Comparison of ENCODE assay signal across 1 cellular context in the genomic region with DNA sequence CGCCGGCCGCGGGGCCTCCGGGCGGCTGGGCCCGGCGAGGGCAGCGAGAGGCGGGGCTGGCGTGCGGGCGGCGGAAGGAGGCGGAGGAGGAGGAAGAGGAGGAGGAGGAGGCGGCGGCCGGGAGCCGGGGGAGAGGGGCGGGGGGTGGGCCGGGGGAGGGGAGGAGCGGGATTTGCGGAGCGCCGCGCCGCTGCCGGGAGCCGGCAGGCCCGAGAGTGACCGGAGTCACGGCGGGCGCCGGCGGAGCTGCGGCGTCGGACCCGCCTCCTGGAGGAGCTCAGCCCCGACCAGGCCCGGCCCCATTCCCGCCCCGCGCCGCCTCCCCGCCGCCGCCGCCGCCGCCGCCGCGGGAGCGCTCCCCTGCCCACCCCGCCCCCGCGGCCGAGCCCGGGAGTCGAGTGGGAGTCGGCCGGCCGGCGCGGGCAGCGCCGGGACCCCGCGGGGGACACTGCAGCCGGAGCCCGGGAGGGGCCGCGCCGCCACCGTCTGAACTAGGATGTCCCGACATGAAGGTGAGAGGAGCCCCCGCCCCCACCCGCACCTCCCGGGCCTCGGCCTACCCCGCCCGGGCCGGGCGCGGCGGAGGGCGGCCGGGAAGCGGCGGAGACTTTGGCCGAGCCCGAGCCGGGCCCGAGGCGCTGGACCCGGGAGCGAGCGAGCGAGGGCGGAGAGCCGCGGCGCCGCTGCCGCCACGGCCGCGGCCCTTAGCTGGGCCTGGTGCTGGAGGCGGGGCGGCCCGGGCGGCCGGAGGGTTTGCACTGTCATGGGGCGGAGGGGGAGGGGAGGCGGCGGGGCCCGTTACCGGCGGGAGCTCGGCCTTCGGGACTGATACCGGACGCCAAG.
TF ChIP-seq lines count a peak whose summit lies in the region.

Gene KCMF1, plus strand, starts transcription at position 206 of the 843 bp plus-strand sequence. Its CDS starts 291 bp downstream, at position 497.

TF ChIP-seq in K562, 482 proteins besides CTCF, POLR2A, EP300 and RAD21 (continued from another document and continues in another):
- peak; percentile 94 for TF ChIP-seq VEZF1 (CRISPR knock-in tag; IDR thresholded peaks at IDR 0.05)
- TF ChIP-seq YY1 (IDR thresholded peaks at IDR 0.05; ENCODE audit: borderline replicate concordance in 1 of 3, control insufficient read depth in 1 of 3, extremely low read depth in 1 of 3, insufficient read depth in 3 of 3, insufficient read length in 1 of 3, insufficient replicate concordance in 2 of 3, low read depth in 1 of 3, low read length in 2 of 3) = peak in 2 of 3 experiments; percentile 41 to 61
- TF ChIP-seq POLR2G (IDR thresholded peaks at IDR 0.05; ENCODE audit: low read depth, low read length) = peak; percentile 66
- TF ChIP-seq KDM5B (IDR thresholded peaks at IDR 0.05; ENCODE audit: insufficient replicate concordance, low read depth, low read length) = peak; percentile 46
- TF ChIP-seq TBP (optimal IDR thresholded peaks at IDR 0.05; ENCODE audit: low read depth, low read length) = peak; percentile 11
- TF ChIP-seq, protein P1, sequence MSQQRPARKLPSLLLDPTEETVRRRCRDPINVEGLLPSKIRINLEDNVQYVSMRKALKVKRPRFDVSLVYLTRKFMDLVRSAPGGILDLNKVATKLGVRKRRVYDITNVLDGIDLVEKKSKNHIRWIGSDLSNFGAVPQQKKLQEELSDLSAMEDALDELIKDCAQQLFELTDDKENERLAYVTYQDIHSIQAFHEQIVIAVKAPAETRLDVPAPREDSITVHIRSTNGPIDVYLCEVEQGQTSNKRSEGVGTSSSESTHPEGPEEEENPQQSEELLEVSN (IDR thresholded peaks at IDR 0.05; ENCODE audit: borderline replicate concordance in 1 of 2, extremely low read depth in 1 of 2, insufficient read depth in 1 of 2, insufficient read length in 1 of 2, low read depth in 1 of 2, low read length in 1 of 2, poor library complexity in 1 of 2, severe bottlenecking in 1 of 2) = peak in 1 of 2 experiments; percentile 25
- peak; percentile 63; the same call in 1 of the 2 replicates for TF ChIP-seq ZBTB7A (IDR thresholded peaks at IDR 0.05; ENCODE audit: borderline replicate concordance, control insufficient read depth, low read depth, low read length)
- TF ChIP-seq ILF3 (IDR thresholded peaks at IDR 0.05; ENCODE audit: borderline replicate concordance) = no peak
- no peak for TF ChIP-seq ETV6 (IDR thresholded peaks at IDR 0.05; ENCODE audit: borderline replicate concordance in 1 of 2, low read depth in 2 of 2, low read length in 1 of 2)
- TF ChIP-seq ETV6 (CRISPR knock-in tag; IDR thresholded peaks at IDR 0.05; ENCODE audit: borderline replicate concordance) = no peak
- TF ChIP-seq MTF1 (CRISPR knock-in tag; IDR thresholded peaks at IDR 0.05; ENCODE audit: borderline replicate concordance) = no peak
- TF ChIP-seq KLF6 (CRISPR knock-in tag; IDR thresholded peaks at IDR 0.05; ENCODE audit: borderline replicate concordance) = no peak
- 0 out of 2 replicates have a peak, but pooled peaks have one; percentile 15 for TF ChIP-seq EGR1 (conservative IDR thresholded peaks at IDR 0.05)
- TF ChIP-seq STAT6 (CRISPR knock-in tag; IDR thresholded peaks at IDR 0.05) = no peak
- no peak for TF ChIP-seq NR2C2 (CRISPR knock-in tag; IDR thresholded peaks at IDR 0.05)
- peak; percentile 49; the same call in 1 of the 2 replicates for TF ChIP-seq NR2C2 (tag; IDR thresholded peaks at IDR 0.05)
- TF ChIP-seq, protein P2, sequence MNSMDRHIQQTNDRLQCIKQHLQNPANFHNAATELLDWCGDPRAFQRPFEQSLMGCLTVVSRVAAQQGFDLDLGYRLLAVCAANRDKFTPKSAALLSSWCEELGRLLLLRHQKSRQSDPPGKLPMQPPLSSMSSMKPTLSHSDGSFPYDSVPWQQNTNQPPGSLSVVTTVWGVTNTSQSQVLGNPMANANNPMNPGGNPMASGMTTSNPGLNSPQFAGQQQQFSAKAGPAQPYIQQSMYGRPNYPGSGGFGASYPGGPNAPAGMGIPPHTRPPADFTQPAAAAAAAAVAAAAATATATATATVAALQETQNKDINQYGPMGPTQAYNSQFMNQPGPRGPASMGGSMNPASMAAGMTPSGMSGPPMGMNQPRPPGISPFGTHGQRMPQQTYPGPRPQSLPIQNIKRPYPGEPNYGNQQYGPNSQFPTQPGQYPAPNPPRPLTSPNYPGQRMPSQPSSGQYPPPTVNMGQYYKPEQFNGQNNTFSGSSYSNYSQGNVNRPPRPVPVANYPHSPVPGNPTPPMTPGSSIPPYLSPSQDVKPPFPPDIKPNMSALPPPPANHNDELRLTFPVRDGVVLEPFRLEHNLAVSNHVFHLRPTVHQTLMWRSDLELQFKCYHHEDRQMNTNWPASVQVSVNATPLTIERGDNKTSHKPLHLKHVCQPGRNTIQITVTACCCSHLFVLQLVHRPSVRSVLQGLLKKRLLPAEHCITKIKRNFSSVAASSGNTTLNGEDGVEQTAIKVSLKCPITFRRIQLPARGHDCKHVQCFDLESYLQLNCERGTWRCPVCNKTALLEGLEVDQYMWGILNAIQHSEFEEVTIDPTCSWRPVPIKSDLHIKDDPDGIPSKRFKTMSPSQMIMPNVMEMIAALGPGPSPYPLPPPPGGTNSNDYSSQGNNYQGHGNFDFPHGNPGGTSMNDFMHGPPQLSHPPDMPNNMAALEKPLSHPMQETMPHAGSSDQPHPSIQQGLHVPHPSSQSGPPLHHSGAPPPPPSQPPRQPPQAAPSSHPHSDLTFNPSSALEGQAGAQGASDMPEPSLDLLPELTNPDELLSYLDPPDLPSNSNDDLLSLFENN (IDR thresholded peaks at IDR 0.05; ENCODE audit: low read depth in 2 of 2, low read length in 2 of 2) = no peak
- TF ChIP-seq SP2 (IDR thresholded peaks at IDR 0.05; ENCODE audit: extremely low read depth, low read depth, low read length, poor library complexity, severe bottlenecking) = no peak
- TF ChIP-seq PURB (CRISPR knock-in tag; IDR thresholded peaks at IDR 0.05; ENCODE audit: low read depth) = no peak
- TF ChIP-seq CXXC5 (CRISPR knock-in tag; IDR thresholded peaks at IDR 0.05) = peak; percentile 54; the same call in 1 of the 2 replicates
- no peak for TF ChIP-seq NCOA6 (IDR thresholded peaks at IDR 0.05)
- peak; percentile 45; the same call in 1 of the 2 replicates for TF ChIP-seq SMAD4 (CRISPR knock-in tag; conservative IDR thresholded peaks at IDR 0.05)
- TF ChIP-seq MTA1 (IDR thresholded peaks at IDR 0.05; ENCODE audit: borderline replicate concordance) = no peak
- no peak for TF ChIP-seq HDAC6 (IDR thresholded peaks at IDR 0.05; ENCODE audit: low read depth, low read length)
- TF ChIP-seq TAF1 (IDR thresholded peaks at IDR 0.05; ENCODE audit: control insufficient read depth, extremely low read depth, insufficient read depth, low read length, severe bottlenecking) = peak; percentile 48
- no peak for TF ChIP-seq EP400 (IDR thresholded peaks at IDR 0.05)
- no peak for TF ChIP-seq ZNF583 (CRISPR knock-in tag; IDR thresholded peaks at IDR 0.05)
- TF ChIP-seq RBFOX2 (IDR thresholded peaks at IDR 0.05; ENCODE audit: low read depth, low read length) = peak; percentile 40
- TF ChIP-seq, protein P3, sequence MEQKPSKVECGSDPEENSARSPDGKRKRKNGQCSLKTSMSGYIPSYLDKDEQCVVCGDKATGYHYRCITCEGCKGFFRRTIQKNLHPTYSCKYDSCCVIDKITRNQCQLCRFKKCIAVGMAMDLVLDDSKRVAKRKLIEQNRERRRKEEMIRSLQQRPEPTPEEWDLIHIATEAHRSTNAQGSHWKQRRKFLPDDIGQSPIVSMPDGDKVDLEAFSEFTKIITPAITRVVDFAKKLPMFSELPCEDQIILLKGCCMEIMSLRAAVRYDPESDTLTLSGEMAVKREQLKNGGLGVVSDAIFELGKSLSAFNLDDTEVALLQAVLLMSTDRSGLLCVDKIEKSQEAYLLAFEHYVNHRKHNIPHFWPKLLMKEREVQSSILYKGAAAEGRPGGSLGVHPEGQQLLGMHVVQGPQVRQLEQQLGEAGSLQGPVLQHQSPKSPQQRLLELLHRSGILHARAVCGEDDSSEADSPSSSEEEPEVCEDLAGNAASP (IDR thresholded peaks at IDR 0.05) = no peak
- TF ChIP-seq ZNF766 (CRISPR knock-in tag; conservative IDR thresholded peaks at IDR 0.05) = peak; percentile 57; the same call in 1 of the 2 replicates
- TF ChIP-seq BHLHE40 (IDR thresholded peaks at IDR 0.05; ENCODE audit: low read length) = no peak
- TF ChIP-seq MYC (IDR thresholded peaks at IDR 0.05; ENCODE audit: low read depth, low read length) = 0 out of 2 replicates have a peak, but pooled peaks have one; percentile 23
- TF ChIP-seq MYC (CRISPR knock-in tag; IDR thresholded peaks at IDR 0.05; ENCODE audit: borderline replicate concordance, low read depth) = no peak
- TF ChIP-seq UBTF (IDR thresholded peaks at IDR 0.05; ENCODE audit: borderline replicate concordance in 1 of 2, low read depth in 2 of 2, low read length in 2 of 2) = peak in 1 of 2 experiments; percentile 22; a peak in 2 of 4 replicates
- TF ChIP-seq NFE2 (IDR thresholded peaks at IDR 0.05; ENCODE audit: low read depth) = peak; percentile 57
- peak in 1 of 3 experiments; percentile 59; a peak in 1 of 6 replicates for TF ChIP-seq ZBTB11 (CRISPR knock-in tag; IDR thresholded peaks at IDR 0.05)
- TF ChIP-seq HEY1 (CRISPR knock-in tag; IDR thresholded peaks at IDR 0.05; ENCODE audit: borderline replicate concordance) = no peak
- no peak for TF ChIP-seq ZNF444 (CRISPR knock-in tag; IDR thresholded peaks at IDR 0.05)
- TF ChIP-seq, protein P4, sequence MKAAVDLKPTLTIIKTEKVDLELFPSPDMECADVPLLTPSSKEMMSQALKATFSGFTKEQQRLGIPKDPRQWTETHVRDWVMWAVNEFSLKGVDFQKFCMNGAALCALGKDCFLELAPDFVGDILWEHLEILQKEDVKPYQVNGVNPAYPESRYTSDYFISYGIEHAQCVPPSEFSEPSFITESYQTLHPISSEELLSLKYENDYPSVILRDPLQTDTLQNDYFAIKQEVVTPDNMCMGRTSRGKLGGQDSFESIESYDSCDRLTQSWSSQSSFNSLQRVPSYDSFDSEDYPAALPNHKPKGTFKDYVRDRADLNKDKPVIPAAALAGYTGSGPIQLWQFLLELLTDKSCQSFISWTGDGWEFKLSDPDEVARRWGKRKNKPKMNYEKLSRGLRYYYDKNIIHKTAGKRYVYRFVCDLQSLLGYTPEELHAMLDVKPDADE (conservative IDR thresholded peaks at IDR 0.05; ENCODE audit: control insufficient read depth, low read depth, low read length) = 0 out of 2 replicates have a peak, but pooled peaks have one; percentile 41
